Comparison of ENCODE assay signal across 28 cellular contexts in genomic region chr12:69515394-69515793, GRCh38. TPM values are rescaled to one million over a fixed set of nuclear protein-coding genes. Genes with fewer than 3 reads are reported as not detected.
DNase-seq lines count a peak whose midpoint lies in the region; ATAC-seq, FAIRE-seq and TF ChIP-seq lines count a peak whose summit lies in the region.
"Had no signal": no experiment of that assay in that cellular context is flagged by ENCODE, and none has a peak within 500 bp of the region (broad histone marks: within the 10 kb centered on the region; RNA-seq: fewer than 3 reads in every experiment).

No MANE protein-coding gene starts in this region.

- H3K9me3 Mint-ChIP-seq in CD4-positive, CD25-positive, alpha-beta regulatory T cell, result peaks cover 0 to 1% (median 0%) of the 10 kb centered on the region in 7 donors
- H3K9me3 Mint-ChIP-seq: activated naive CD4-positive, alpha-beta T cell treated with anti-CD3 and anti-CD28 coated beads, Interleukin-2, amount 50 U/mL, for 24 hours; memory B cell; stimulated activated effector memory CD8-positive, alpha-beta T cell treated with anti-CD3 and anti-CD28 coated beads, Interleukin-12 subunit alpha, Interleukin-12 subunit beta, amount 100 ng/mL, for 72 hours had no signal

- H3K27me3 Mint-ChIP-seq in CD4-positive, CD25-positive, alpha-beta regulatory T cell, result no peaks in the 10 kb centered on the region
- H3K27me3 Mint-ChIP-seq: activated naive CD4-positive, alpha-beta T cell treated with anti-CD3 and anti-CD28 coated beads, Interleukin-2, amount 50 U/mL, for 24 hours; memory B cell; naive thymus-derived CD8-positive, alpha-beta T cell had no signal

- POLR2A ChIA-PET in HEK293T (lab: Yijun Ruan, JAX), result no interaction called here

- no peak for TF ChIP-seq CTCF in left lung (IDR thresholded peaks at IDR 0.05)

- H3K36me3 ChIP-seq in CD4-positive, CD25-positive, alpha-beta regulatory T cell (ENCODE audit: control insufficient read depth, insufficient read depth, low read length), result no peaks in the 10 kb centered on the region
- no peaks in the 10 kb centered on the region for H3K36me3 ChIP-seq in left lung
- H3K36me3 ChIP-seq: ascending aorta, suprapubic skin had no signal

- H3K4me1 Mint-ChIP-seq in CD4-positive, CD25-positive, alpha-beta regulatory T cell, result peaks cover 29 to 65% (median 53%) of the 10 kb centered on the region in 4 donors

- no peaks in the 10 kb centered on the region for H3K27me3 ChIP-seq in CD4-positive, CD25-positive, alpha-beta regulatory T cell (ENCODE audit: control insufficient read depth, insufficient read depth, low read length)
- no peaks in the 10 kb centered on the region for H3K27me3 ChIP-seq in left lung
- H3K27me3 ChIP-seq: ascending aorta, suprapubic skin had no signal

- no peak overlapping the region for H3K27ac ChIP-seq in CD4-positive, CD25-positive, alpha-beta regulatory T cell (ENCODE audit: insufficient read depth, low read length, poor library complexity, severe bottlenecking)
- peak overlapping the region; percentile 46 for H3K27ac ChIP-seq in caudate nucleus (ENCODE audit: low read depth, low read length)
- no peak overlapping the region for H3K27ac ChIP-seq in left lung
- H3K27ac ChIP-seq: ascending aorta, C4-2B, coronary artery, GM23248, KMS-11, suprapubic skin had no signal

- no peak overlapping the region for H3K4me3 ChIP-seq in CD4-positive, CD25-positive, alpha-beta regulatory T cell (ENCODE audit: low read depth, low read length)
- no peak overlapping the region for H3K4me3 ChIP-seq in left lung
- H3K4me3 ChIP-seq: ascending aorta, coronary artery, GM23248, suprapubic skin had no signal

- ATAC-seq in CD4-positive, CD25-positive, alpha-beta regulatory T cell (ENCODE audit: low read depth in 2 of 2), result no peak
- peak; percentile 53 for ATAC-seq in left lung
- ATAC-seq in HG02981 (IDR thresholded peaks at IDR 0.05; ENCODE audit: unreplicated experiment), result no peak
- ATAC-seq: naive thymus-derived CD8-positive, alpha-beta T cell; stimulated activated effector memory CD8-positive, alpha-beta T cell treated with anti-CD3 and anti-CD28 coated beads, Interleukin-12 subunit alpha, Interleukin-12 subunit beta, amount 100 ng/mL, for 72 hours had no signal

- no peaks in the 10 kb centered on the region for H3K9me3 ChIP-seq in CD4-positive, CD25-positive, alpha-beta regulatory T cell (ENCODE audit: control insufficient read depth in 2 of 2, low read length in 2 of 2)
- no peaks in the 10 kb centered on the region for H3K9me3 ChIP-seq in left lung
- H3K9me3 ChIP-seq: ascending aorta, suprapubic skin had no signal

- CTCF ChIA-PET in HEK293T (lab: Yijun Ruan, JAX), result interaction anchor here (0.6 kb wide), 1 partner anchor 584 kb away, joined by 3 read pairs; no protein-coding TSS in a partner anchor

- no peak overlapping the region for H3K4me3 Mint-ChIP-seq in CD4-positive, CD25-positive, alpha-beta regulatory T cell
- H3K4me3 Mint-ChIP-seq: activated naive CD4-positive, alpha-beta T cell treated with anti-CD3 and anti-CD28 coated beads, Interleukin-2, amount 50 U/mL, for 24 hours; activated T-helper 1 cell treated with anti-CD3 and anti-CD28 coated beads, Interleukin-12 subunit alpha, Interleukin-12 subunit beta, Interleukin-2, Interleukin-4 antibody, amounts not matched to agents 30 ng/mL and 10 ng/mL and 1 ng/mL, durations not matched to agents 14 hours and 24 hours and 36 hours; memory B cell; naive thymus-derived CD8-positive, alpha-beta T cell; stimulated activated effector memory CD8-positive, alpha-beta T cell treated with anti-CD3 and anti-CD28 coated beads, Interleukin-12 subunit alpha, Interleukin-12 subunit beta, amount 100 ng/mL, for 72 hours had no signal

- intact Hi-C loops in left lung (cut with DNase I), result no loop called here

- H3K4me1 ChIP-seq in CD4-positive, CD25-positive, alpha-beta regulatory T cell (ENCODE audit: control insufficient read depth, insufficient read depth, low read length, poor library complexity, severe bottlenecking), result peaks cover 8% of the 10 kb centered on the region
- peaks cover 6 to 29% of the 10 kb centered on the region in 2 donors for H3K4me1 ChIP-seq in left lung

- H3K36me3 Mint-ChIP-seq in CD4-positive, CD25-positive, alpha-beta regulatory T cell, result peaks cover 10% of the 10 kb centered on the region
- H3K36me3 Mint-ChIP-seq: stimulated activated effector memory CD8-positive, alpha-beta T cell treated with anti-CD3 and anti-CD28 coated beads, Interleukin-12 subunit alpha, Interleukin-12 subunit beta, amount 100 ng/mL, for 72 hours had no signal

- no peak for FAIRE-seq in urothelium cell line (lab: Jason Lieb, UNC)
- FAIRE-seq: GM19239 had no signal

- peak overlapping the region in 2 of 3 donors; percentile 67 to 69 for H3K27ac Mint-ChIP-seq in CD4-positive, CD25-positive, alpha-beta regulatory T cell
- H3K27ac Mint-ChIP-seq: activated naive CD4-positive, alpha-beta T cell treated with anti-CD3 and anti-CD28 coated beads, Interleukin-2, amount 50 U/mL, for 24 hours; activated T-helper 1 cell treated with anti-CD3 and anti-CD28 coated beads, Interleukin-12 subunit alpha, Interleukin-12 subunit beta, Interleukin-2, Interleukin-4 antibody, amounts not matched to agents 30 ng/mL and 10 ng/mL and 1 ng/mL, durations not matched to agents 14 hours and 24 hours and 36 hours; memory B cell; stimulated activated effector memory CD8-positive, alpha-beta T cell treated with anti-CD3 and anti-CD28 coated beads, Interleukin-12 subunit alpha, Interleukin-12 subunit beta, amount 100 ng/mL, for 72 hours had no signal

- no peak for DNase-seq in CD4-positive, CD25-positive, alpha-beta regulatory T cell
- DNase-seq in HEK293T (ENCODE audit: extremely low spot score), result no peak
- DNase-seq in caudate nucleus (lab: John Stamatoyannopoulos, UW), result no peak
- no peak for DNase-seq in left lung
- no peak for DNase-seq in OCI-M2 (lab: John Stamatoyannopoulos, UW; ENCODE audit: unreplicated experiment)
- DNase-seq in EL, result no peak
- DNase-seq in urothelium cell line (ENCODE audit: low spot score), result no peak
- DNase-seq: DMS 273 treated with DMSO at 0.1 percent for 48 hours; foreskin fibroblast; GM23248; naive thymus-derived CD8-positive, alpha-beta T cell; NCI-H1930; NCI-H526; OCI-M1; posterior cingulate gyrus; SHP77; SW 1271 had no signal

TF ChIP-seq in HEK293T, 16 proteins besides CTCF, POLR2A, EP300 and RAD21:
- no peak for TF ChIP-seq NFRKB (IDR thresholded peaks at IDR 0.05)
- 0 out of 2 replicates have a peak, but pooled peaks have one; percentile 39 for TF ChIP-seq ZNF384 (IDR thresholded peaks at IDR 0.05)
- TF ChIP-seq FOXA1 (IDR thresholded peaks at IDR 0.05), result no peak

RNA-seq across cellular contexts. Expression of gene FRS2, which starts 45.2 kb away (rescaled TPM):
- 31.8 TPM for total RNA-seq in CD4-positive, CD25-positive, alpha-beta regulatory T cell
- 10 to 100 TPM in 2 of 4 donors, 1 to 10 TPM in 2; 6.9 to 13.1 (median 9.7) TPM for polyA plus RNA-seq in CD4-positive, CD25-positive, alpha-beta regulatory T cell
- 10 to 100 TPM; 28.9 to 40.8 TPM for total RNA-seq in left lung
